In the genomic region with DNA sequence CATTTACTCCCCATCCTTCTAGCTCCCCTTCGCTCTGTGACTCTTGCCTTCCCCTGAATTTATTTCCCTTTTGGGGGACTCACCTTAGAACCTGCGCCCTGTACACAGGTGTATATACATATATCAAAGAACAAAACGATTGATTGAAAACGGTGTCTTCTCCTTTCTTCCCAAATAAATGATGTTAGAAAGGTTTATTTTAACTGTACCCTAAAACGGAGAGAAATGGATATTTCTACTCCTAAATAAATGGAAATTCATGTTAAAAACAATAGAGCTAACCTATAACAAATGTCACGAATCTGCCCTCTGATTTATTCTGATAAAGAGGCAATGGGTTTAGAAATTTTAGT, we compare ENCODE assay signal across 20 cellular contexts. TPM values are rescaled to one million over a fixed set of nuclear protein-coding genes. Genes with fewer than 3 reads are reported as not detected.
DNase-seq lines count a peak whose midpoint lies in the region; TF ChIP-seq lines count a peak whose summit lies in the region.
"Had no signal": no experiment of that assay in that cellular context is flagged by ENCODE, and none has a peak within 500 bp of the region (broad histone marks: within the 10 kb centered on the region; RNA-seq: fewer than 3 reads in every experiment).

No MANE protein-coding gene starts in this region.

- peak overlapping the region; percentile 79 for H3K27ac Mint-ChIP-seq in T-helper 1 cell treated with Interleukin-12 subunit alpha and Interleukin-12 subunit beta and Interleukin-4 antibody, amounts not matched to agents 30 μg/mL and 1 μg/mL, for 36 hours
- H3K27ac Mint-ChIP-seq in activated naive CD4-positive, alpha-beta T cell treated with anti-CD3 and anti-CD28 coated beads, Interleukin-2, amount 10 ng/mL, durations not matched to agents 7 days and 5 days = peak overlapping the region; percentile 11
- H3K27ac Mint-ChIP-seq in activated naive CD4-positive, alpha-beta T cell treated with anti-CD3 and anti-CD28 coated beads for 36 hours = no peak overlapping the region
- peak overlapping the region; percentile 56 for H3K27ac Mint-ChIP-seq in activated naive CD8-positive, alpha-beta T cell treated with anti-CD3 and anti-CD28 coated beads for 36 hours
- no peak overlapping the region for H3K27ac Mint-ChIP-seq in neural progenitor cell
- H3K27ac Mint-ChIP-seq: CD8-positive, alpha-beta T cell had no signal

- H3K4me3 Mint-ChIP-seq in T-helper 1 cell treated with Interleukin-12 subunit alpha and Interleukin-12 subunit beta and Interleukin-4 antibody, amounts not matched to agents 30 μg/mL and 1 μg/mL, for 36 hours = no peak overlapping the region
- no peak overlapping the region for H3K4me3 Mint-ChIP-seq in activated naive CD4-positive, alpha-beta T cell treated with anti-CD3 and anti-CD28 coated beads, Interleukin-2, amount 10 ng/mL, durations not matched to agents 7 days and 5 days
- no peak overlapping the region for H3K4me3 Mint-ChIP-seq in activated naive CD4-positive, alpha-beta T cell treated with anti-CD3 and anti-CD28 coated beads for 36 hours
- H3K4me3 Mint-ChIP-seq in activated naive CD8-positive, alpha-beta T cell treated with anti-CD3 and anti-CD28 coated beads for 36 hours = no peak overlapping the region
- H3K4me3 Mint-ChIP-seq in neural progenitor cell = peak overlapping the region; percentile 75
- H3K4me3 Mint-ChIP-seq: CD8-positive, alpha-beta T cell had no signal

- H3K36me3 Mint-ChIP-seq in T-helper 1 cell treated with Interleukin-12 subunit alpha and Interleukin-12 subunit beta and Interleukin-4 antibody, amounts not matched to agents 30 μg/mL and 1 μg/mL, for 36 hours (ENCODE audit: low read depth) = peaks cover 2% of the 10 kb centered on the region
- peaks cover 5% of the 10 kb centered on the region for H3K36me3 Mint-ChIP-seq in activated naive CD4-positive, alpha-beta T cell treated with anti-CD3 and anti-CD28 coated beads, Interleukin-2, amount 10 ng/mL, durations not matched to agents 7 days and 5 days
- no peaks in the 10 kb centered on the region for H3K36me3 Mint-ChIP-seq in activated naive CD4-positive, alpha-beta T cell treated with anti-CD3 and anti-CD28 coated beads for 36 hours (ENCODE audit: low read depth)
- H3K36me3 Mint-ChIP-seq in activated naive CD8-positive, alpha-beta T cell treated with anti-CD3 and anti-CD28 coated beads for 36 hours = peaks cover 4% of the 10 kb centered on the region
- H3K36me3 Mint-ChIP-seq in neural progenitor cell = no peaks in the 10 kb centered on the region
- H3K36me3 Mint-ChIP-seq: CD8-positive, alpha-beta T cell had no signal

- CTCF ChIA-PET in activated naive CD4-positive, alpha-beta T cell treated with anti-CD3 and anti-CD28 coated beads, Interleukin-2, amount 10 ng/mL, durations not matched to agents 7 days and 5 days (lab: Charles Lee) = no interaction called here
- CTCF ChIA-PET in activated naive CD4-positive, alpha-beta T cell treated with anti-CD3 and anti-CD28 coated beads for 36 hours (lab: Charles Lee) = interaction anchor here (0.6 to 1.6 kb wide), 2 partner anchors 19 to 242 kb away, joined by 3 read pairs; no protein-coding TSS in a partner anchor

- H3K27me3 ChIP-seq in neural progenitor cell = no peaks in the 10 kb centered on the region

- peaks cover 66% of the 10 kb centered on the region for H3K27me3 Mint-ChIP-seq in T-helper 1 cell treated with Interleukin-12 subunit alpha and Interleukin-12 subunit beta and Interleukin-4 antibody, amounts not matched to agents 30 μg/mL and 1 μg/mL, for 36 hours (ENCODE audit: low read depth)
- peaks cover 76% of the 10 kb centered on the region for H3K27me3 Mint-ChIP-seq in activated naive CD4-positive, alpha-beta T cell treated with anti-CD3 and anti-CD28 coated beads, Interleukin-2, amount 10 ng/mL, durations not matched to agents 7 days and 5 days
- peaks cover 68% of the 10 kb centered on the region for H3K27me3 Mint-ChIP-seq in activated naive CD4-positive, alpha-beta T cell treated with anti-CD3 and anti-CD28 coated beads for 36 hours (ENCODE audit: low read depth)
- peaks cover 88% of the 10 kb centered on the region for H3K27me3 Mint-ChIP-seq in activated naive CD8-positive, alpha-beta T cell treated with anti-CD3 and anti-CD28 coated beads for 36 hours
- H3K27me3 Mint-ChIP-seq in neural progenitor cell (ENCODE audit: insufficient read depth, low read depth) = peaks cover 68% of the 10 kb centered on the region

- TF ChIP-seq CTCF in neural progenitor cell (IDR thresholded peaks at IDR 0.05) = no peak

- no peaks in the 10 kb centered on the region for H3K9me3 ChIP-seq in neural progenitor cell (ENCODE audit: low read depth)

- H3K4me2 ChIP-seq in neural progenitor cell = peak overlapping the region; percentile 97
- H3K4me2 ChIP-seq: BLaER1 had no signal

- peaks cover 4% of the 10 kb centered on the region for H3K4me1 Mint-ChIP-seq in T-helper 1 cell treated with Interleukin-12 subunit alpha and Interleukin-12 subunit beta and Interleukin-4 antibody, amounts not matched to agents 30 μg/mL and 1 μg/mL, for 36 hours (ENCODE audit: low read depth)
- no peaks in the 10 kb centered on the region for H3K4me1 Mint-ChIP-seq in activated naive CD4-positive, alpha-beta T cell treated with anti-CD3 and anti-CD28 coated beads, Interleukin-2, amount 10 ng/mL, durations not matched to agents 7 days and 5 days
- no peaks in the 10 kb centered on the region for H3K4me1 Mint-ChIP-seq in activated naive CD4-positive, alpha-beta T cell treated with anti-CD3 and anti-CD28 coated beads for 36 hours (ENCODE audit: low read depth)
- peaks cover 2% of the 10 kb centered on the region for H3K4me1 Mint-ChIP-seq in activated naive CD8-positive, alpha-beta T cell treated with anti-CD3 and anti-CD28 coated beads for 36 hours
- peaks cover 40% of the 10 kb centered on the region for H3K4me1 Mint-ChIP-seq in neural progenitor cell

- H2AFZ ChIP-seq in neural progenitor cell (replicated peaks) = no peak overlapping the region

- peaks cover 73% of the 10 kb centered on the region for H3K4me1 ChIP-seq in neural progenitor cell

- H3F3A ChIP-seq in neural progenitor cell (ENCODE audit: low read depth) = peaks cover 97% of the 10 kb centered on the region

- intact Hi-C loops in activated naive CD4-positive, alpha-beta T cell treated with anti-CD3 and anti-CD28 coated beads for 36 hours (cut with micrococcal nuclease) = loop anchor here (2.0 kb wide), 1 partner anchor 14 kb away; no protein-coding TSS in a partner anchor

- no peak overlapping the region for H3K27ac ChIP-seq in neural progenitor cell
- H3K27ac ChIP-seq: BLaER1 had no signal

- H3K79me2 ChIP-seq in neural progenitor cell (ENCODE audit: low read depth) = peaks cover 99% of the 10 kb centered on the region

- no peak overlapping the region for H3K9ac ChIP-seq in neural progenitor cell
- H3K9ac ChIP-seq: BLaER1 had no signal

- no peaks in the 10 kb centered on the region for H3K9me3 Mint-ChIP-seq in T-helper 1 cell treated with Interleukin-12 subunit alpha and Interleukin-12 subunit beta and Interleukin-4 antibody, amounts not matched to agents 30 μg/mL and 1 μg/mL, for 36 hours
- H3K9me3 Mint-ChIP-seq in activated naive CD4-positive, alpha-beta T cell treated with anti-CD3 and anti-CD28 coated beads, Interleukin-2, amount 10 ng/mL, durations not matched to agents 7 days and 5 days = no peaks in the 10 kb centered on the region
- no peaks in the 10 kb centered on the region for H3K9me3 Mint-ChIP-seq in activated naive CD4-positive, alpha-beta T cell treated with anti-CD3 and anti-CD28 coated beads for 36 hours
- no peaks in the 10 kb centered on the region for H3K9me3 Mint-ChIP-seq in activated naive CD8-positive, alpha-beta T cell treated with anti-CD3 and anti-CD28 coated beads for 36 hours
- H3K9me3 Mint-ChIP-seq in neural progenitor cell = peaks cover 3% of the 10 kb centered on the region
- H3K9me3 Mint-ChIP-seq: CD8-positive, alpha-beta T cell had no signal

- no peaks in the 10 kb centered on the region for H3K36me3 ChIP-seq in neural progenitor cell
- H3K36me3 ChIP-seq: BLaER1 had no signal

- peak overlapping the region; percentile 73 for H3K4me3 ChIP-seq in neural progenitor cell
- H3K4me3 ChIP-seq: BLaER1 had no signal

- DNase-seq in T-helper 1 cell = no peak
- DNase-seq in activated naive CD4-positive, alpha-beta T cell treated with anti-CD3 and anti-CD28 coated beads, Interleukin-2, amount 10 ng/mL, durations not matched to agents 7 days and 5 days = no peak
- no peak for DNase-seq in activated naive CD4-positive, alpha-beta T cell treated with anti-CD3 and anti-CD28 coated beads for 36 hours
- no peak for DNase-seq in activated naive CD8-positive, alpha-beta T cell treated with anti-CD3 and anti-CD28 coated beads for 36 hours
- DNase-seq in neural progenitor cell (ENCODE audit: low spot score) = no peak
- no peak for DNase-seq in LoVo (ENCODE audit: low spot score)
- no peak for DNase-seq in DMS114 treated with DMSO at 0.1 percent for 48 hours (lab: John Stamatoyannopoulos, UW; ENCODE audit: unreplicated experiment)
- DNase-seq: 8988T, DMS79, Kasumi-1, NCI-H1105, NCI-H187, SHP77 treated with DMSO at 0.1 percent for 48 hours had no signal

- H4K20me1 ChIP-seq in neural progenitor cell (ENCODE audit: low read depth) = peaks cover 99% of the 10 kb centered on the region

RNA-seq across cellular contexts. Expression of gene LHX5, which starts 8.6 kb away (rescaled TPM):
- not detected for total RNA-seq in activated naive CD4-positive, alpha-beta T cell treated with anti-CD3 and anti-CD28 coated beads for 36 hours
- not detected for total RNA-seq in activated naive CD8-positive, alpha-beta T cell treated with anti-CD3 and anti-CD28 coated beads for 36 hours
- total RNA-seq in neural progenitor cell (ENCODE audit: low replicate concordance) = 48.4 and 98.7 TPM in 2 replicates
- total RNA-seq: CD8-positive, alpha-beta T cell; G401; HT-29; IMR-90; OCI-LY7 had no signal

RNA-seq across cellular contexts. Expression of gene SDSL, which starts 58.1 kb away (rescaled TPM):
- not detected for total RNA-seq in activated naive CD4-positive, alpha-beta T cell treated with anti-CD3 and anti-CD28 coated beads for 36 hours
- under 1 TPM; 0.25 to 0.36 TPM for total RNA-seq in activated naive CD8-positive, alpha-beta T cell treated with anti-CD3 and anti-CD28 coated beads for 36 hours
- 3.1 and 3.5 TPM in 2 replicates for total RNA-seq in neural progenitor cell (ENCODE audit: low replicate concordance)
- total RNA-seq: CD8-positive, alpha-beta T cell; OCI-LY7 had no signal

Comparison
In these comparisons a context has a peak if more than half of its experiments do, and no peak if none do; other contexts are left out.
1. H3K27ac Mint-ChIP-seq: peak in T-helper 1 cell treated with Interleukin-12 subunit alpha and Interleukin-12 subunit beta and Interleukin-4 antibody, amounts not matched to agents 30 μg/mL and 1 μg/mL, for 36 hours (single experiment), activated naive CD4-positive, alpha-beta T cell treated with anti-CD3 and anti-CD28 coated beads, Interleukin-2, amount 10 ng/mL, durations not matched to agents 7 days and 5 days (single experiment) and activated naive CD8-positive, alpha-beta T cell treated with anti-CD3 and anti-CD28 coated beads for 36 hours (single experiment); none in activated naive CD4-positive, alpha-beta T cell treated with anti-CD3 and anti-CD28 coated beads for 36 hours (single experiment) and neural progenitor cell (single experiment).
2. RNA of gene LHX5, which starts 8.6 kb away (total RNA-seq): 48.4 to 98.7 TPM in neural progenitor cell; not detected in activated naive CD8-positive, alpha-beta T cell treated with anti-CD3 and anti-CD28 coated beads for 36 hours and not detected in activated naive CD4-positive, alpha-beta T cell treated with anti-CD3 and anti-CD28 coated beads for 36 hours; every median in the first group is over 10 times any median in the second.